In the genomic region with DNA sequence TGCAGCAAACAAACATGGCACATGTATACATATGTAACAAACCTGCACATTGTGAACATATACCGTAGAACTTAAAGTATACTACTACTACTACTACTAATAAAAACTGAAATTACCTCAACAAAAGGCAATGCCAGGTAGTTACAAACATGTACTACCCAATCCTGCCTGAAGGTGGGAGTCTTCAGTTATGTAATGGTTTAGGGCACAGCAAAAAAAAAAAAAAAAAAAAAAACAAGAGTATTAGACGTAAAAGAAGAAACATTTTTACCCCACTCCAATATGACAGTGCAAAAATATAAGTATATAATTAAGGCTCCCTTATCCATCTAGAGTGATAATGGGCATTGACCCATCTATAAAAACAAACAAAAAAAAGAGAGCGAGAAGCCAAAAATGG, we compare ENCODE assay signal across 8 cellular contexts.
DNase-seq lines count a peak whose midpoint lies in the region; ATAC-seq and TF ChIP-seq lines count a peak whose summit lies in the region.
"Not testable (repeated sequence)": the region's sequence is repeated elsewhere in the genome, so short reads cannot be mapped to it uniquely, and the experiment has no call there.

No MANE protein-coding gene starts in this region.

- H3K27me3 Mint-ChIP-seq in CD4-positive, alpha-beta memory T cell, result not testable (repeated sequence)

- H3K4me1 Mint-ChIP-seq in CD4-positive, alpha-beta memory T cell, result not testable (repeated sequence)

- CTCF ChIA-PET in CD4-positive, alpha-beta memory T cell (lab: Charles Lee; ENCODE audit: partially characterized antibody), result not testable (repeated sequence)

- ATAC-seq in GM18868 (IDR thresholded peaks at IDR 0.05; ENCODE audit: unreplicated experiment) (peak; percentile 79), HG03575 (IDR thresholded peaks at IDR 0.05; ENCODE audit: extremely low read depth, insufficient number of reproducible peaks, low FRiP score, unreplicated experiment) (peak; percentile 71)

- not testable (repeated sequence) for H3K4me3 ChIP-seq in CD4-positive, alpha-beta memory T cell (ENCODE audit: low read length in 2 of 2); OCI-LY1 (ENCODE audit: low read depth, low read length, poor library complexity, severe bottlenecking)

- H2AFZ ChIP-seq in OCI-LY1 (ENCODE audit: low read length), result not testable (repeated sequence)

- peak; percentile 46 to 55 (median 48) for DNase-seq in CD4-positive, alpha-beta memory T cell
- peak; percentile 7 for DNase-seq in activated CD4-positive, alpha-beta T cell treated with anti-CD3 and anti-CD28 coated beads, Interleukin-2, amount 50 U/mL, for 1 hour
- peak; percentile 29 for DNase-seq in effector CD4-positive, alpha-beta T cell
- DNase-seq in left kidney (ENCODE audit: low read depth, low spot score), result peak; percentile 18
- DNase-seq in stimulated activated CD4-positive, alpha-beta T cell treated with anti-CD3 and anti-CD28 coated beads, Interleukin-4, amount 100 ng/mL, for 24 hours, result peak; percentile 50

- H3K4me2 ChIP-seq in OCI-LY1 (ENCODE audit: low read length), result 0 out of 2 replicates have a peak overlapping the region, but pooled peaks have one; percentile 12

- H3K27me3 ChIP-seq in CD4-positive, alpha-beta memory T cell (ENCODE audit: insufficient read depth, low read length); OCI-LY1 (ENCODE audit: insufficient read depth, low read length): not testable (repeated sequence)

- H3K4me1 ChIP-seq in CD4-positive, alpha-beta memory T cell (ENCODE audit: insufficient read depth, low read length); OCI-LY1 (ENCODE audit: insufficient read depth, low read length, severe bottlenecking): not testable (repeated sequence)

- peak; percentile 44 for TF ChIP-seq CTCF in OCI-LY1 (IDR thresholded peaks at IDR 0.05; ENCODE audit: low read length)

- H3K9me2 ChIP-seq in OCI-LY1 (ENCODE audit: low read depth, low read length), result not testable (repeated sequence)

- intact Hi-C loops in CD4-positive, alpha-beta memory T cell (cut with micrococcal nuclease), result not testable (repeated sequence)

- not testable (repeated sequence) for H3K4me3 Mint-ChIP-seq in CD4-positive, alpha-beta memory T cell

- H3K27ac ChIP-seq in CD4-positive, alpha-beta memory T cell (ENCODE audit: low read depth, low read length); OCI-LY1 (ENCODE audit: low read depth, low read length, poor library complexity, severe bottlenecking): not testable (repeated sequence)

- H3K36me3 Mint-ChIP-seq in CD4-positive, alpha-beta memory T cell, result not testable (repeated sequence)

- not testable (repeated sequence) for H3F3A ChIP-seq in OCI-LY1 (ENCODE audit: insufficient read depth, low read length)

- H3K9me3 Mint-ChIP-seq in CD4-positive, alpha-beta memory T cell, result not testable (repeated sequence)

- not testable (repeated sequence) for H3K36me3 ChIP-seq in CD4-positive, alpha-beta memory T cell (ENCODE audit: insufficient read depth, low read length); OCI-LY1 (ENCODE audit: insufficient read depth, low read length)

- H3K79me2 ChIP-seq in OCI-LY1 (ENCODE audit: insufficient read depth, low read length), result not testable (repeated sequence)

- POLR2A ChIA-PET in CD4-positive, alpha-beta memory T cell (lab: Charles Lee; ENCODE audit: partially characterized antibody), result not testable (repeated sequence)

- not testable (repeated sequence) for H3K9me3 ChIP-seq in CD4-positive, alpha-beta memory T cell (ENCODE audit: control insufficient read depth in 1 of 2, low read length in 2 of 2); OCI-LY1 (ENCODE audit: low read length)

- not testable (repeated sequence) for H4K20me1 ChIP-seq in OCI-LY1 (ENCODE audit: insufficient read depth, low read length)

- H3K27ac Mint-ChIP-seq in CD4-positive, alpha-beta memory T cell, result peak overlapping the region in 3 of 7 donors; percentile 8 to 77 (median 18)

- not testable (repeated sequence) for H3K9ac ChIP-seq in OCI-LY1 (ENCODE audit: low read length)
